8 cellular contexts compared by ENCODE assay signal in the genomic region with DNA sequence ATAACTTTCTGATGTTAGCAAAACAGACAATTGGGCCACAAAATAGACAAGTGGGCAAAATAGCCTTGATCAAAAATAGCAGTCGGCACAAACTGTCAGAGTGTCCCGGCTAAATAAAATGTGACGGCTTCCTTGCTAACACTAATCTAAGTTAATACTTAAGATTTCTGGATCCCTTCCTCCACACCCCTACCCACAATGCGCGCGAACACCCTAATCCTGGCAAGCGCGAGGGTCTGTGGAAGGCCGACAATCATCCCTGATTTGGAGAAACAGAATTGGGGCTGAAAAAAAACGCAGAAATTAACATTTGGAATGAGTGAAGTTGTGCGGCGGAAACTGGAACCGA. TPM values are rescaled to one million over a fixed set of nuclear protein-coding genes. Genes with fewer than 3 reads are reported as not detected.
DNase-seq lines count a peak whose midpoint lies in the region; ATAC-seq and TF ChIP-seq lines count a peak whose summit lies in the region.

No MANE protein-coding gene starts in this region.

- H3K79me2 ChIP-seq in ACC112 (ENCODE audit: control insufficient read depth, insufficient read depth, low read length, unreplicated experiment): peaks cover 43% of the 10 kb centered on the region

- no peaks in the 10 kb centered on the region for H3K9me3 ChIP-seq in mononuclear cell (ENCODE audit: low read depth, low read length)

- POLR2A ChIA-PET in MCF 10A (lab: Yijun Ruan, JAX): interaction anchor here (0.6 to 2.2 kb wide), 28 partner anchors 9 to 1210 kb away, joined by 3 to 18 read pairs (median 4); partner anchors contain the start of gene KITLG

- peaks cover 38% of the 10 kb centered on the region for H3K4me1 Mint-ChIP-seq in MCF 10A (ENCODE audit: insufficient read depth, unreplicated experiment)

- TSS peak; percentile 78 for BruUV-seq in MCF 10A (replicated peaks; lab: Mats Ljungman, UMichigan)

- peak overlapping the region; percentile 96 for H3K4me3 Mint-ChIP-seq in MCF 10A (ENCODE audit: unreplicated experiment)

- CTCF ChIA-PET in MCF 10A (lab: Yijun Ruan, JAX): interaction anchor here (0.9 kb wide), 1 partner anchor 9 kb away, joined by 3 read pairs; no protein-coding TSS in a partner anchor

- H3K9me3 Mint-ChIP-seq in MCF 10A (ENCODE audit: unreplicated experiment): no peaks in the 10 kb centered on the region

- intact Hi-C loops in MCF 10A (cut with micrococcal nuclease): loop anchor here (10.0 kb wide), 1 partner anchor 1383 kb away; the partner anchor contains the start of genes GALNT4 and POC1B

- TF ChIP-seq CTCF in MCF 10A (IDR thresholded peaks at IDR 0.05; ENCODE audit: unreplicated experiment): no peak

- H3K27ac Mint-ChIP-seq in MCF 10A (ENCODE audit: low read depth, unreplicated experiment): peak overlapping the region; percentile 81

- H3K4me3 ChIP-seq in ACC112 (ENCODE audit: low read depth, low read length) (peak overlapping the region; percentile 90), mononuclear cell (ENCODE audit: low read length) (peak overlapping the region; percentile 86)

- H3K27me3 ChIP-seq in ACC112 (ENCODE audit: insufficient read depth, low read length) (no peaks in the 10 kb centered on the region), mononuclear cell (ENCODE audit: insufficient read depth, low read length) (no peaks in the 10 kb centered on the region)

- peaks cover 26% of the 10 kb centered on the region for H3K36me3 Mint-ChIP-seq in MCF 10A (ENCODE audit: insufficient read depth, unreplicated experiment)

- DNase-seq in MCF 10A (ENCODE audit: unreplicated experiment) (no peak), kidney glomerular epithelial cell (lab: John Stamatoyannopoulos, UW) (no peak), NCI-H510A (lab: John Stamatoyannopoulos, UW) (no peak), NOMO-1 treated with DMSO at 0.1 percent for 48 hours (lab: John Stamatoyannopoulos, UW; ENCODE audit: unreplicated experiment) (no peak), pons (ENCODE audit: low spot score) (no peak)

- H2AFZ ChIP-seq in ACC112 (ENCODE audit: low read length, unreplicated experiment): peak overlapping the region; percentile 98

- H3K27ac ChIP-seq in ACC112 (ENCODE audit: low read depth, low read length): peak overlapping the region; percentile 68

- peak; percentile 0 for ATAC-seq in HG03280 (IDR thresholded peaks at IDR 0.05; ENCODE audit: unreplicated experiment)

- no peaks in the 10 kb centered on the region for H3K27me3 Mint-ChIP-seq in MCF 10A (ENCODE audit: insufficient read depth, unreplicated experiment)

- H3K4me1 ChIP-seq in ACC112 (ENCODE audit: control insufficient read depth, insufficient read depth, low read length, unreplicated experiment) (peaks cover 22% of the 10 kb centered on the region), mononuclear cell (ENCODE audit: insufficient read depth, low read length) (peaks cover 12% of the 10 kb centered on the region)

- H3K36me3 ChIP-seq in ACC112 (ENCODE audit: insufficient read depth, low read length): peaks cover 23% of the 10 kb centered on the region

RNA-seq across cellular contexts. Expression of gene CEP290, which starts 0.5 kb away (rescaled TPM):
- 18.7 and 22.3 TPM in 2 replicates for total RNA-seq in MCF 10A (2022)
- total RNA-seq in mononuclear cell: 11.3 TPM

RNA-seq across cellular contexts. Expression of gene TMTC3, which starts 0.7 kb away (rescaled TPM):
- total RNA-seq in MCF 10A (2022) (19.0 and 22.2 TPM in 2 replicates), mononuclear cell (9.2 TPM)
